In genomic region chr4:139243448-139244365, GRCh38 we compare ENCODE assay signal across 9 cellular contexts. TPM values are rescaled to one million over a fixed set of nuclear protein-coding genes. Genes with fewer than 3 reads are reported as not detected.
DNase-seq lines count a peak whose midpoint lies in the region; ATAC-seq and TF ChIP-seq lines count a peak whose summit lies in the region.
"Had no signal": no experiment of that assay in that cellular context is flagged by ENCODE, and none has a peak within 500 bp of the region (broad histone marks: within the 10 kb centered on the region; RNA-seq: fewer than 3 reads in every experiment).

No MANE protein-coding gene starts in this region.

- POLR2A ChIA-PET in AG04450 (lab: Yijun Ruan, JAX), result interaction anchor here (0.6 to 1.4 kb wide), 5 partner anchors 12 to 66 kb away, joined by 3 to 6 read pairs (median 4); partner anchors contain the start of gene NAA15

- ATAC-seq in central memory CD8-positive, alpha-beta T cell (replicated peaks; ENCODE audit: extremely low read depth, poor library complexity, severe bottlenecking), result no peak
- ATAC-seq in lung (ENCODE audit: insufficient read depth, low FRiP score) (peak; percentile 64), GM21515 (IDR thresholded peaks at IDR 0.05; ENCODE audit: unreplicated experiment) (no peak)

- DNase-seq in AG04450 (ENCODE audit: low read depth, low spot score) (peak; percentile 95), LoVo (ENCODE audit: low spot score) (peak; percentile 7), lung (ENCODE audit: low spot score) (no peak), AML-193 (lab: John Stamatoyannopoulos, UW) (no peak), cerebellar nuclear complex (lab: John Stamatoyannopoulos, UW) (no peak), GM20000 (ENCODE audit: low spot score) (no peak)
- DNase-seq in central memory CD8-positive, alpha-beta T cell (ENCODE audit: low spot score in 2 of 2), result no peak
- DNase-seq: activated effector memory CD4-positive, alpha-beta T cell treated with anti-CD3 and anti-CD28 coated beads, Interleukin-2, amount 50 U/mL, for 16 hours had no signal

- no peak overlapping the region for H3K4me3 Mint-ChIP-seq in central memory CD8-positive, alpha-beta T cell

- H3K36me3 ChIP-seq in lung (ENCODE audit: control insufficient read depth in 2 of 2, insufficient read depth in 2 of 2, low read length in 2 of 2), result no peaks in the 10 kb centered on the region

- no peaks in the 10 kb centered on the region for H3K27me3 Mint-ChIP-seq in central memory CD8-positive, alpha-beta T cell

- CTCF ChIA-PET in AG04450 (lab: Charles Lee), result interaction anchor here (1.8 to 2.2 kb wide), 2 partner anchors 15 to 52 kb away, joined by 8 to 13 read pairs; no protein-coding TSS in a partner anchor

- H3K4me1 Mint-ChIP-seq in central memory CD8-positive, alpha-beta T cell, result no peaks in the 10 kb centered on the region

- H3K36me3 Mint-ChIP-seq in central memory CD8-positive, alpha-beta T cell (ENCODE audit: insufficient read depth), result no peaks in the 10 kb centered on the region

- no peak overlapping the region for H3K4me3 ChIP-seq in AG04450 (ENCODE audit: low read depth, low read length)
- no peak overlapping the region for H3K4me3 ChIP-seq in lung

- H3K27ac Mint-ChIP-seq in central memory CD8-positive, alpha-beta T cell (ENCODE audit: low read depth), result peak overlapping the region; percentile 4

- H3K9me3 Mint-ChIP-seq in central memory CD8-positive, alpha-beta T cell, result no peaks in the 10 kb centered on the region

- H3K27me3 ChIP-seq in AG04450 (ENCODE audit: control insufficient read depth, insufficient read depth, low read length) (no peaks in the 10 kb centered on the region), lung (ENCODE audit: control insufficient read depth, insufficient read depth) (no peaks in the 10 kb centered on the region)

- no peaks in the 10 kb centered on the region for H3K9me3 ChIP-seq in AG04450 (ENCODE audit: control insufficient read depth, insufficient read depth, low read length)
- H3K9me3 ChIP-seq in lung (ENCODE audit: control insufficient read depth in 2 of 2, insufficient read depth in 1 of 2, low read length in 1 of 2), result peaks cover 0 to 2% of the 10 kb centered on the region in 2 donors

- H3K4me1 ChIP-seq in lung (ENCODE audit: control insufficient read depth in 2 of 2, insufficient read depth in 2 of 2, low read length in 2 of 2), result peaks cover 0 to 1% of the 10 kb centered on the region in 2 donors

- 90 to 93% methylated on average over 12 of the region's 12 CpGs for WGBS in lung, 2 donors

- peak overlapping the region; percentile 78 for H3K27ac ChIP-seq in AG04450 (ENCODE audit: low read depth, low read length)
- H3K27ac ChIP-seq in lung (ENCODE audit: low read depth in 1 of 2, low read length in 1 of 2), result no peak overlapping the region

- TF ChIP-seq CTCF in AG04450 (IDR thresholded peaks at IDR 0.05; ENCODE audit: low read depth, low read length), result no peak
- no peak for TF ChIP-seq CTCF in lung (IDR thresholded peaks at IDR 0.05; ENCODE audit: control extremely low read depth, extremely low read depth)
- TF ChIP-seq CTCF in GM20000 (IDR thresholded peaks at IDR 0.05; ENCODE audit: extremely low read depth, missing control alignments), result no peak

RNA-seq across cellular contexts. Expression of gene MGARP, which starts 36.3 kb away (rescaled TPM):
- polyA plus RNA-seq in AG04450 (2011; rRNA removed), result 42.6 and 57.7 TPM in 2 replicates
- 14.7 and 14.9 TPM in 2 replicates for polyA minus RNA-seq in AG04450 (2011; rRNA and poly(A)+ RNA removed)
- under 1 TPM; 0.26 to 0.46 TPM for total RNA-seq in lung
- polyA plus RNA-seq in lung, result under 1 TPM; 0.17 to 0.87 TPM

RNA-seq across cellular contexts. Expression of gene NAA15, which starts 57.6 kb away (rescaled TPM):
- polyA plus RNA-seq in AG04450 (2011; rRNA removed) (20.5 and 30.2 TPM in 2 replicates), lung (10 to 100 TPM in 1 of 2 donors, 1 to 10 TPM in 1; 5.7 to 10.5 TPM)
- 13.7 and 36.7 TPM in 2 replicates for polyA minus RNA-seq in AG04450 (2011; rRNA and poly(A)+ RNA removed)
- 10 to 100 TPM; 35.1 to 41.3 TPM for total RNA-seq in lung

RNA-seq across cellular contexts. Expression of gene NDUFC1, which starts 58.6 kb away (rescaled TPM):
- polyA plus RNA-seq in AG04450 (2011; rRNA removed), result 46.7 and 52.9 TPM in 2 replicates
- polyA minus RNA-seq in AG04450 (2011; rRNA and poly(A)+ RNA removed), result 10.5 and 12.5 TPM in 2 replicates
- 10 to 100 TPM; 45.0 to 46.9 TPM for total RNA-seq in lung
- 100 to 1,000 TPM in 1 of 2 donors, 10 to 100 TPM in 1; 57.2 to 122 TPM for polyA plus RNA-seq in lung

Comparison
In these comparisons a context has a peak if more than half of its experiments do, and no peak if none do; other contexts are left out.
1. DNase-seq: peak in AG04450 (single experiment) and LoVo (single experiment); none in central memory CD8-positive, alpha-beta T cell (0 of 2), lung (single experiment), AML-193 (0 of 2), cerebellar nuclear complex (0 of 2) and GM20000 (single experiment).
2. RNA of gene MGARP, which starts 36.3 kb away (polyA plus RNA-seq): 42.6 to 57.7 TPM in AG04450; 0.17 to 0.87 TPM in lung; every median in the first group is over 10 times any median in the second.